29 cellular contexts compared by ENCODE assay signal in the genomic region with DNA sequence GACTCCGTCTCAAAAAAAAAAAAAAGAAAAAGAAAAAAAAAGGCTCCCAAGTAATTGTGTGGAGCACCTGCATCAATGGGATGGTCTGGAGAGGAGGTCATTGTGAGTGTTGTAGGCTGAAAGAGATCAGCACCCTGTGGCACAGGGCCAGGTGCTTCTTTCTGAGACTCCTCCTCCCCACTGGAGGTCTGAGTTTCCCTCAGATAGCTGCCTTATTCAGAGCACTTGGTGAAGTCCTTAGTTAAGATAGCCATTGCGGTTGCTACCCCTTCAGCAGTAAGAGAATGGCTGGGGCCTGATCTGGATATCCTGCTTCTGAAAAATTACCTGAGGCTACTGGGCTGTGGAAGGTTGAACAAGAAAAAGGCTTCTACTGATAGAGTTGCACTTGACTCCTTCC.
A peak's percentile ranks its signal among the peaks of the same experiment; 100 is the strongest.
DNase-seq lines count a peak whose midpoint lies in the region; ATAC-seq and TF ChIP-seq lines count a peak whose summit lies in the region.
"Had no signal": no experiment of that assay in that cellular context is flagged by ENCODE, and none has a peak within 500 bp of the region (broad histone marks: within the 10 kb centered on the region; RNA-seq: fewer than 3 reads in every experiment).

No MANE protein-coding gene starts in this region.

- H3K4me3 Mint-ChIP-seq in Caco-2 (ENCODE audit: unreplicated experiment) (no peak overlapping the region), type B pancreatic cell (no peak overlapping the region)
- H3K4me3 Mint-ChIP-seq: activated CD4-positive, alpha-beta memory T cell treated with anti-CD3 and anti-CD28 coated beads for 36 hours; activated T-cell treated with anti-CD3 and anti-CD28 coated beads, Interleukin-2, amount 50 U/mL, for 72 hours; CD8-positive, alpha-beta memory T cell; effector memory CD8-positive, alpha-beta T cell; natural killer cell treated with Interleukin-12 subunit alpha and Interleukin-12 subunit beta and Interleukin-15 and Interleukin-18, amount 100 ng/mL, for 72 hours; T-helper 1 cell treated with Interleukin-12 subunit alpha and Interleukin-12 subunit beta and Interleukin-4 antibody, amounts not matched to agents 30 μg/mL and 1 μg/mL, for 36 hours had no signal

- H3K4me3 ChIP-seq in Caco-2 (ENCODE audit: low read depth, low read length) = no peak overlapping the region
- no peak overlapping the region for H3K4me3 ChIP-seq in HEK293 (ENCODE audit: low read depth, low read length)
- no peak overlapping the region for H3K4me3 ChIP-seq in Panc1 (ENCODE audit: low read depth in 2 of 2, low read length in 2 of 2)
- H3K4me3 ChIP-seq: lower lobe of right lung, mucosa of descending colon, psoas muscle, thyroid gland had no signal

- H3K27ac ChIP-seq in HEK293 (ENCODE audit: extremely low read depth, low read depth, low read length) = no peak overlapping the region
- H3K27ac ChIP-seq in Panc1 (ENCODE audit: low read length) = peak overlapping the region; percentile 91
- H3K27ac ChIP-seq: psoas muscle, thyroid gland had no signal

- H3K9me3 ChIP-seq in Caco-2 (no peaks in the 10 kb centered on the region), HEK293 (ENCODE audit: control insufficient read depth, insufficient read depth, low read depth, low read length) (no peaks in the 10 kb centered on the region), Panc1 (ENCODE audit: control insufficient read depth, insufficient read depth, low read depth, low read length) (no peaks in the 10 kb centered on the region)
- H3K9me3 ChIP-seq: lower lobe of right lung, mucosa of descending colon, psoas muscle, thyroid gland had no signal

- H3K27me3 Mint-ChIP-seq in Caco-2 (ENCODE audit: insufficient read depth, unreplicated experiment) (no peaks in the 10 kb centered on the region), type B pancreatic cell (no peaks in the 10 kb centered on the region)
- H3K27me3 Mint-ChIP-seq: activated CD4-positive, alpha-beta memory T cell treated with anti-CD3 and anti-CD28 coated beads for 36 hours; CD8-positive, alpha-beta memory T cell; effector memory CD8-positive, alpha-beta T cell; natural killer cell treated with Interleukin-12 subunit alpha and Interleukin-12 subunit beta and Interleukin-15 and Interleukin-18, amount 100 ng/mL, for 72 hours had no signal

- H3K9me3 Mint-ChIP-seq in Caco-2 (ENCODE audit: unreplicated experiment) (no peaks in the 10 kb centered on the region), type B pancreatic cell (peaks cover 6% of the 10 kb centered on the region)
- H3K9me3 Mint-ChIP-seq: activated CD4-positive, alpha-beta memory T cell treated with anti-CD3 and anti-CD28 coated beads for 36 hours; CD8-positive, alpha-beta memory T cell; effector memory CD8-positive, alpha-beta T cell; natural killer cell treated with Interleukin-12 subunit alpha and Interleukin-12 subunit beta and Interleukin-15 and Interleukin-18, amount 100 ng/mL, for 72 hours had no signal

- peaks cover 1% of the 10 kb centered on the region; the same call in 1 of the 2 replicates for H3K36me3 ChIP-seq in Caco-2 (ENCODE audit: control insufficient read depth, insufficient read depth, low read length)
- no peaks in the 10 kb centered on the region for H3K36me3 ChIP-seq in HEK293 (ENCODE audit: control insufficient read depth in 2 of 2, insufficient read depth in 1 of 2, low read length in 2 of 2)
- H3K36me3 ChIP-seq in Panc1 (ENCODE audit: control insufficient read depth, insufficient read depth, low read length) = no peaks in the 10 kb centered on the region; the same call in 1 of the 2 replicates
- H3K36me3 ChIP-seq: lower lobe of right lung, thyroid gland had no signal

- H3K27me3 ChIP-seq in Caco-2 (replicated peaks; ENCODE audit: control insufficient read depth, insufficient read depth, low read length) (no peaks in the 10 kb centered on the region), Panc1 (ENCODE audit: control insufficient read depth, insufficient read depth, low read length) (no peaks in the 10 kb centered on the region)
- H3K27me3 ChIP-seq: thyroid gland had no signal

- H3K4me1 ChIP-seq in Caco-2 (peaks cover 84% of the 10 kb centered on the region), HEK293 (ENCODE audit: control insufficient read depth, insufficient read depth, low read length) (peaks cover 5% of the 10 kb centered on the region; the same call in 1 of the 2 replicates), Panc1 (ENCODE audit: control insufficient read depth, insufficient read depth, low read length) (peaks cover 58% of the 10 kb centered on the region)

- H3K4me1 Mint-ChIP-seq in Caco-2 (ENCODE audit: low read depth, unreplicated experiment) (peaks cover 75% of the 10 kb centered on the region), type B pancreatic cell (ENCODE audit: unreplicated experiment) (peaks cover 18% of the 10 kb centered on the region)

- POLR2A ChIA-PET in Caco-2 (lab: Charles Lee) (interaction anchor here (0.7 kb wide), 1 partner anchor 701 kb away, joined by 3 read pairs; no protein-coding TSS in a partner anchor), HEK293 (lab: Yijun Ruan, JAX) (no interaction called here), Panc1 (lab: Charles Lee) (no interaction called here)

- CTCF ChIA-PET in Caco-2 (lab: Charles Lee) = interaction anchor here (0.7 kb wide), 1 partner anchor 146 kb away, joined by 5 read pairs; no protein-coding TSS in a partner anchor
- CTCF ChIA-PET in HEK293 (lab: Yijun Ruan, JAX) = interaction anchor here (1.2 kb wide), 1 partner anchor 102 kb away, joined by 3 read pairs; no protein-coding TSS in a partner anchor
- CTCF ChIA-PET in Panc1 (lab: Charles Lee) = no interaction called here

- intact Hi-C loops in Caco-2 (cut with micrococcal nuclease; ENCODE audit: unreplicated experiment) (no loop called here), Panc1 (cut with micrococcal nuclease; ENCODE audit: unreplicated experiment) (no loop called here)

- DNase-seq in Caco-2 (peak in 1 of 2 experiments; percentile 40), Panc1 (ENCODE audit: low read depth, low spot score) (no peak), islet precursor cell (peak; percentile 77), type B pancreatic cell (ENCODE audit: extremely low spot score, unreplicated experiment) (no peak)
- DNase-seq: activated CD4-positive, alpha-beta memory T cell treated with anti-CD3 and anti-CD28 coated beads for 36 hours; activated CD4-positive, CD25-positive, alpha-beta regulatory T cell treated with anti-CD3 and anti-CD28 coated beads, Interleukin-2, amount 50 U/mL, for 72 hours; activated T-cell treated with anti-CD3 and anti-CD28 coated beads, Interleukin-2, amount 50 U/mL, for 72 hours; CD8-positive, alpha-beta memory T cell; central memory CD4-positive, alpha-beta T cell; DMS 273 treated with DMSO at 0.1 percent for 48 hours; effector memory CD8-positive, alpha-beta T cell; lower lobe of right lung; mucosa of descending colon; NCI-H1417; NCI-H510A; NK-92 treated with Interleukin-12 subunit alpha and Interleukin-12 subunit beta, amount 100 ng/mL, for 24 hours; occipital lobe; psoas muscle; Right ventricle myocardium superior; stimulated activated CD4-positive, alpha-beta T cell treated with anti-CD3 and anti-CD28 coated beads, Interleukin-4, amount 100 ng/mL, for 24 hours; thyroid gland had no signal

- in situ Hi-C loops in Panc1 (cut with HindIII; ENCODE audit: low pct_unique_long_range_greater_than_20kb, low sequenced_read_pairs) = no loop called here

- ATAC-seq in Panc1 (no peak), GM21737 (IDR thresholded peaks at IDR 0.05; ENCODE audit: unreplicated experiment) (no peak), HG02870 (IDR thresholded peaks at IDR 0.05; ENCODE audit: unreplicated experiment) (no peak), GM19455 (IDR thresholded peaks at IDR 0.05; ENCODE audit: unreplicated experiment) (no peak)
- ATAC-seq: activated T-cell treated with anti-CD3 and anti-CD28 coated beads, Interleukin-2, amount 50 U/mL, for 72 hours; effector memory CD8-positive, alpha-beta T cell; lower lobe of right lung; mucosa of descending colon; natural killer cell treated with Interleukin-12 subunit alpha and Interleukin-12 subunit beta and Interleukin-15 and Interleukin-18, amount 100 ng/mL, for 72 hours; psoas muscle; sciatic nerve; SK-N-SH treated with all-trans-retinoic acid at 6 μM for 48 hours had no signal

- BruUV-seq in Caco-2 (replicated peaks; lab: Mats Ljungman, UMichigan) = no TSS peak
- no TSS peak for BruUV-seq in Panc1 (replicated peaks; lab: Mats Ljungman, UMichigan)

- H3K36me3 Mint-ChIP-seq in Caco-2 (ENCODE audit: insufficient read depth, unreplicated experiment) (peaks cover 55% of the 10 kb centered on the region), type B pancreatic cell (peaks cover 22% of the 10 kb centered on the region)

- peak overlapping the region; percentile 78 for H3K27ac Mint-ChIP-seq in Caco-2 (ENCODE audit: unreplicated experiment)
- H3K27ac Mint-ChIP-seq in type B pancreatic cell = no peak overlapping the region
- H3K27ac Mint-ChIP-seq: activated CD4-positive, alpha-beta memory T cell treated with anti-CD3 and anti-CD28 coated beads for 36 hours; activated T-cell treated with anti-CD3 and anti-CD28 coated beads, Interleukin-2, amount 50 U/mL, for 72 hours; effector memory CD8-positive, alpha-beta T cell; T-helper 1 cell treated with Interleukin-12 subunit alpha and Interleukin-12 subunit beta and Interleukin-4 antibody, amounts not matched to agents 30 μg/mL and 1 μg/mL, for 36 hours had no signal

- TF ChIP-seq CTCF in Caco-2 (IDR thresholded peaks at IDR 0.05; ENCODE audit: insufficient read depth in 1 of 2, low read depth in 1 of 2, low read length in 1 of 2, severe bottlenecking in 1 of 2, unreplicated experiment in 1 of 2) (no peak), HEK293 (tag by site-specific recombination; IDR thresholded peaks at IDR 0.05) (no peak), Panc1 (IDR thresholded peaks at IDR 0.05) (no peak), type B pancreatic cell (conservative IDR thresholded peaks at IDR 0.05) (no peak)

TF ChIP-seq in HEK293, 187 proteins besides CTCF, POLR2A, EP300 and RAD21 (continues in another document):
- TF ChIP-seq ZNF416 (tag by site-specific recombination; IDR thresholded peaks at IDR 0.05) (no peak), ZNF792 (tag by site-specific recombination; IDR thresholded peaks at IDR 0.05) (no peak)
